ENCODE assay signal across 10 cellular contexts in the genomic region with DNA sequence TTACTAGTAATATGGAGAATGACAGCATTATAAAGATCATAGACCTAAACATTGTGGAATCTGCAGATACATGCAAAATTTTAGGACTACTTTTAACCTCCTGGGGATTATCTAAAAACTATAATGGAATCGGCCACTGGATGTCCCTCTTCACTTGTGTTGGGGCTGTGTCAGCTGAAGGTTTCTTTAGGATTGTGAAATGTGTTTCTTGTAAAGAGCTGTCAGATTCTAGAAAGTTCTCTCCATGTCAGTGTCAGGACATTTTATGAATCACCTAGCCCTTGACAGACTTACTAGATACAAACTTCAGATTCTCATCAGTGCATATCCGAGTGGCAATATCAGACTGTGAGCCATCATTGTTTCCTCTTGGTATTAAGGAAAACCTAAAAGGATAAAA.
DNase-seq lines count a peak whose midpoint lies in the region; ATAC-seq, FAIRE-seq and TF ChIP-seq lines count a peak whose summit lies in the region.
"Had no signal": no experiment of that assay in that cellular context is flagged by ENCODE, and none has a peak within 500 bp of the region (broad histone marks: within the 10 kb centered on the region; RNA-seq: fewer than 3 reads in every experiment).

No MANE protein-coding gene starts in this region.

- no TSS peak for BruUV-seq in Panc1 (replicated peaks; lab: Mats Ljungman, UMichigan)

- H3K27ac Mint-ChIP-seq in activated naive CD8-positive, alpha-beta T cell treated with anti-CD3 and anti-CD28 coated beads, Interleukin-2, amount 50 U/mL, for 24 hours, result no peak overlapping the region

- no peak for ATAC-seq in Panc1
- ATAC-seq in HG03378 (IDR thresholded peaks at IDR 0.05; ENCODE audit: unreplicated experiment), result no peak
- ATAC-seq in activated naive CD8-positive, alpha-beta T cell treated with anti-CD3 and anti-CD28 coated beads, Interleukin-2, amount 50 U/mL, for 24 hours, result no peak

- no peaks in the 10 kb centered on the region for H3K36me3 Mint-ChIP-seq in activated naive CD8-positive, alpha-beta T cell treated with anti-CD3 and anti-CD28 coated beads, Interleukin-2, amount 50 U/mL, for 24 hours (ENCODE audit: low read depth)

- CTCF ChIA-PET in Panc1 (lab: Charles Lee), result no interaction called here

- in situ Hi-C loops in Panc1 (cut with HindIII; ENCODE audit: low pct_unique_long_range_greater_than_20kb, low sequenced_read_pairs), result no loop called here

- DNase-seq in HCEC 1CT (peak; percentile 19), Panc1 (ENCODE audit: low read depth, low spot score) (no peak), head of caudate nucleus (peak in 28 of 42 donors; percentile 3 to 80 (median 44)), RPMI8226 (no peak), small intestine (no peak)
- DNase-seq in activated naive CD8-positive, alpha-beta T cell treated with anti-CD3 and anti-CD28 coated beads, Interleukin-2, amount 50 U/mL, for 24 hours, result no peak
- DNase-seq: activated T-cell treated with anti-CD3 and anti-CD28 coated beads, Interleukin-2, amount 50 U/mL, for 1 hour had no signal

- H3K4me3 ChIP-seq in Panc1 (ENCODE audit: low read depth in 2 of 2, low read length in 2 of 2) (no peak overlapping the region), small intestine (ENCODE audit: low read depth in 1 of 2, low read length in 2 of 2) (no peak overlapping the region)

- H3K36me3 ChIP-seq in Panc1 (ENCODE audit: control insufficient read depth, insufficient read depth, low read length) (no peaks in the 10 kb centered on the region), small intestine (ENCODE audit: control insufficient read depth in 2 of 2, insufficient read depth in 2 of 2, low read length in 2 of 2) (peaks cover 0 to 15% of the 10 kb centered on the region in 2 donors)

- H3K27me3 Mint-ChIP-seq in activated naive CD8-positive, alpha-beta T cell treated with anti-CD3 and anti-CD28 coated beads, Interleukin-2, amount 50 U/mL, for 24 hours, result peaks cover 3% of the 10 kb centered on the region

- no peak overlapping the region for H3K4me3 Mint-ChIP-seq in activated naive CD8-positive, alpha-beta T cell treated with anti-CD3 and anti-CD28 coated beads, Interleukin-2, amount 50 U/mL, for 24 hours

- H3K27ac ChIP-seq in Panc1 (ENCODE audit: low read length), result no peak overlapping the region
- no peak overlapping the region for H3K27ac ChIP-seq in small intestine (ENCODE audit: low read depth in 1 of 2, low read length in 1 of 2)

- peaks cover 8% of the 10 kb centered on the region for H3K9me3 Mint-ChIP-seq in activated naive CD8-positive, alpha-beta T cell treated with anti-CD3 and anti-CD28 coated beads, Interleukin-2, amount 50 U/mL, for 24 hours

- H3K9me3 ChIP-seq in Panc1 (ENCODE audit: control insufficient read depth, insufficient read depth, low read depth, low read length) (0 out of 2 replicates have a peak, but pooled peaks cover 3% of the 10 kb centered on the region), small intestine (ENCODE audit: control insufficient read depth, low read depth) (no peaks in the 10 kb centered on the region)

- H3K4me1 ChIP-seq in Panc1 (ENCODE audit: control insufficient read depth, insufficient read depth, low read length) (no peaks in the 10 kb centered on the region), small intestine (ENCODE audit: control insufficient read depth in 2 of 2, insufficient read depth in 1 of 2, low read depth in 1 of 2, low read length in 1 of 2) (no peaks in the 10 kb centered on the region)

- FAIRE-seq in A204.1 (lab: Jason Lieb, UNC) (peak; percentile 69), small intestine (lab: Jason Lieb, UNC) (no peak)
- FAIRE-seq: G401.6 had no signal

- H3K4me1 Mint-ChIP-seq in activated naive CD8-positive, alpha-beta T cell treated with anti-CD3 and anti-CD28 coated beads, Interleukin-2, amount 50 U/mL, for 24 hours, result no peaks in the 10 kb centered on the region

- H3K27me3 ChIP-seq in Panc1 (ENCODE audit: control insufficient read depth, insufficient read depth, low read length) (no peaks in the 10 kb centered on the region), small intestine (ENCODE audit: control insufficient read depth in 2 of 2, insufficient read depth in 2 of 2, low read length in 2 of 2) (no peaks in the 10 kb centered on the region)

- POLR2A ChIA-PET in Panc1 (lab: Charles Lee), result no interaction called here

- WGBS in small intestine, 3 donors, result 64 to 78% (median 73%) methylated on average over 2 of the region's 2 CpGs

- intact Hi-C loops in Panc1 (cut with micrococcal nuclease; ENCODE audit: unreplicated experiment), result no loop called here
- intact Hi-C loops in head of caudate nucleus (cut with DNase I), result no loop called here

- peak; percentile 15; the same call in 1 of the 2 replicates for TF ChIP-seq CTCF in Panc1 (IDR thresholded peaks at IDR 0.05)

Comparison
In these comparisons a context has a peak if more than half of its experiments do, and no peak if none do; other contexts are left out.
1. DNase-seq: peak in HCEC 1CT (single experiment) and head of caudate nucleus (28 of 42); none in Panc1 (single experiment), activated naive CD8-positive, alpha-beta T cell treated with anti-CD3 and anti-CD28 coated beads, Interleukin-2, amount 50 U/mL, for 24 hours (single experiment), RPMI8226 (single experiment) and small intestine (single experiment).